In the genomic region with DNA sequence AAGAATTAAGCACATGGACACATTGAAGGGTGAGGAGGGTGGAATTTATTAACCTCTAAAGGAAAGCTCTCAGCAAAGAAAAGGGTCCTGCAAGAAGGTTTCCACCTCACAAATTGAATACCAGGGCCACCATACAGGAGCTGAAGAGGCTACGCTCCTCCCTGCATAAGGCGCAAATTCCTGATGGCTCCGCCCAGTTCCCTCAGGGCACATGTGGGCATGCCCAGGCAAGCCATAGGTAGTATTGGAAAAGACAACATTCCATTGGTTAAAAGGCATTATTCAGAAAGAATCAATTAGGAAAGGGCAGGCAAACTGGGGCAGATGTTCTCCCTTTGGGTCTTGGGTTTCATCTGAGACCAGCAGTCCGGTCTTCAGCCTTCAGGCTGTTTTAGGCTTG, we compare ENCODE assay signal across 16 cellular contexts.
DNase-seq lines count a peak whose midpoint lies in the region; ATAC-seq and TF ChIP-seq lines count a peak whose summit lies in the region.
"Had no signal": no experiment of that assay in that cellular context is flagged by ENCODE, and none has a peak within 500 bp of the region (broad histone marks: within the 10 kb centered on the region; RNA-seq: fewer than 3 reads in every experiment).

No MANE protein-coding gene starts in this region.

- no peaks in the 10 kb centered on the region for H3K27me3 ChIP-seq in Caco-2 (replicated peaks; ENCODE audit: control insufficient read depth, insufficient read depth, low read length)

- no peaks in the 10 kb centered on the region for H3K27me3 Mint-ChIP-seq in Caco-2 (ENCODE audit: insufficient read depth, unreplicated experiment)
- no peaks in the 10 kb centered on the region for H3K27me3 Mint-ChIP-seq in WTC11 (ENCODE audit: low read depth)

- no peak overlapping the region for H3K4me3 ChIP-seq in Caco-2 (ENCODE audit: low read depth, low read length)

- in situ Hi-C loops in GM13977 (cut with MboI; ENCODE audit: low pct_unique_long_range_greater_than_20kb, low sequenced_read_pairs, unreplicated experiment) = no loop called here

- no peaks in the 10 kb centered on the region for H3K36me3 ChIP-seq in Caco-2 (ENCODE audit: control insufficient read depth, insufficient read depth, low read length)

- H3K4me1 ChIP-seq in Caco-2 = peaks cover 41% of the 10 kb centered on the region

- peak; percentile 85 for ATAC-seq in WTC11
- ATAC-seq in GM18858 (IDR thresholded peaks at IDR 0.05; ENCODE audit: unreplicated experiment) = no peak

- CTCF ChIA-PET in Caco-2 (lab: Charles Lee) (no interaction called here), WTC11 (lab: Charles Lee) (interaction anchor here (0.6 kb wide), 1 partner anchor 8 kb away, joined by 3 read pairs; no protein-coding TSS in a partner anchor)

- peaks cover 4% of the 10 kb centered on the region; the same call in 1 of the 2 replicates for H3K9me3 ChIP-seq in Caco-2

- BruUV-seq in Caco-2 (replicated peaks; lab: Mats Ljungman, UMichigan) = no TSS peak

- H3K9me3 Mint-ChIP-seq in Caco-2 (ENCODE audit: unreplicated experiment) (no peaks in the 10 kb centered on the region), WTC11 (peaks cover 8% of the 10 kb centered on the region)

- POLR2A ChIA-PET in Caco-2 (lab: Charles Lee) (no interaction called here), WTC11 (lab: Charles Lee) (no interaction called here)

- H3K27ac Mint-ChIP-seq in Caco-2 (ENCODE audit: unreplicated experiment) = no peak overlapping the region
- H3K27ac Mint-ChIP-seq in WTC11 = peak overlapping the region; percentile 86

- H3K4me3 Mint-ChIP-seq in Caco-2 (ENCODE audit: unreplicated experiment) (no peak overlapping the region), WTC11 (no peak overlapping the region; the same call in 1 of the 2 replicates)

- TF ChIP-seq CTCF in Caco-2 (IDR thresholded peaks at IDR 0.05; ENCODE audit: insufficient read depth in 1 of 2, low read depth in 1 of 2, low read length in 1 of 2, severe bottlenecking in 1 of 2, unreplicated experiment in 1 of 2) (no peak), WTC11 (IDR thresholded peaks at IDR 0.05) (no peak), GM13977 (IDR thresholded peaks at IDR 0.05; ENCODE audit: extremely low read depth, insufficient read depth, missing control alignments) (no peak)

- H3K36me3 Mint-ChIP-seq in Caco-2 (ENCODE audit: insufficient read depth, unreplicated experiment) (peaks cover 9% of the 10 kb centered on the region), WTC11 (peaks cover 10% of the 10 kb centered on the region)

- peak; percentile 8 for DNase-seq in NCI-H146 (lab: John Stamatoyannopoulos, UW)
- no peak for DNase-seq in NCI-H146 treated with DMSO at 0.1 percent for 48 hours (lab: John Stamatoyannopoulos, UW; ENCODE audit: unreplicated experiment)
- DNase-seq in Caco-2 = peak; percentile 39 to 52
- peak; percentile 40 for DNase-seq in WTC11 (ENCODE audit: low spot score)
- peak; percentile 30 for DNase-seq in iPS DF 4.7 (ENCODE audit: extremely low read depth, low spot score)
- no peak for DNase-seq in GM13977 (ENCODE audit: low spot score)
- no peak for DNase-seq in 8988T
- DNase-seq: C1 segment of cervical spinal cord, DMS153, EL, MM.1S, NCI-H1105, NCI-H2081 treated with DMSO at 0.1 percent for 48 hours, NCI-H226, NCI-H526 had no signal

- H3K4me1 Mint-ChIP-seq in Caco-2 (ENCODE audit: low read depth, unreplicated experiment) (peaks cover 9% of the 10 kb centered on the region), WTC11 (peaks cover 46% of the 10 kb centered on the region)

- intact Hi-C loops in Caco-2 (cut with micrococcal nuclease; ENCODE audit: unreplicated experiment) = no loop called here

TF ChIP-seq in WTC11, 78 proteins besides CTCF, POLR2A, EP300 and RAD21:
- TF ChIP-seq, protein P1, sequence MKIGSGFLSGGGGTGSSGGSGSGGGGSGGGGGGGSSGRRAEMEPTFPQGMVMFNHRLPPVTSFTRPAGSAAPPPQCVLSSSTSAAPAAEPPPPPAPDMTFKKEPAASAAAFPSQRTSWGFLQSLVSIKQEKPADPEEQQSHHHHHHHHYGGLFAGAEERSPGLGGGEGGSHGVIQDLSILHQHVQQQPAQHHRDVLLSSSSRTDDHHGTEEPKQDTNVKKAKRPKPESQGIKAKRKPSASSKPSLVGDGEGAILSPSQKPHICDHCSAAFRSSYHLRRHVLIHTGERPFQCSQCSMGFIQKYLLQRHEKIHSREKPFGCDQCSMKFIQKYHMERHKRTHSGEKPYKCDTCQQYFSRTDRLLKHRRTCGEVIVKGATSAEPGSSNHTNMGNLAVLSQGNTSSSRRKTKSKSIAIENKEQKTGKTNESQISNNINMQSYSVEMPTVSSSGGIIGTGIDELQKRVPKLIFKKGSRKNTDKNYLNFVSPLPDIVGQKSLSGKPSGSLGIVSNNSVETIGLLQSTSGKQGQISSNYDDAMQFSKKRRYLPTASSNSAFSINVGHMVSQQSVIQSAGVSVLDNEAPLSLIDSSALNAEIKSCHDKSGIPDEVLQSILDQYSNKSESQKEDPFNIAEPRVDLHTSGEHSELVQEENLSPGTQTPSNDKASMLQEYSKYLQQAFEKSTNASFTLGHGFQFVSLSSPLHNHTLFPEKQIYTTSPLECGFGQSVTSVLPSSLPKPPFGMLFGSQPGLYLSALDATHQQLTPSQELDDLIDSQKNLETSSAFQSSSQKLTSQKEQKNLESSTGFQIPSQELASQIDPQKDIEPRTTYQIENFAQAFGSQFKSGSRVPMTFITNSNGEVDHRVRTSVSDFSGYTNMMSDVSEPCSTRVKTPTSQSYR (CRISPR knock-in tag; IDR thresholded peaks at IDR 0.05) = no peak
- TF ChIP-seq, protein P2, sequence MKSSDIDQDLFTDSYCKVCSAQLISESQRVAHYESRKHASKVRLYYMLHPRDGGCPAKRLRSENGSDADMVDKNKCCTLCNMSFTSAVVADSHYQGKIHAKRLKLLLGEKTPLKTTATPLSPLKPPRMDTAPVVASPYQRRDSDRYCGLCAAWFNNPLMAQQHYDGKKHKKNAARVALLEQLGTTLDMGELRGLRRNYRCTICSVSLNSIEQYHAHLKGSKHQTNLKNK (CRISPR knock-in tag; IDR thresholded peaks at IDR 0.05) = no peak
- no peak for TF ChIP-seq MXD4 (CRISPR knock-in tag; IDR thresholded peaks at IDR 0.05; ENCODE audit: borderline replicate concordance)
- no peak for TF ChIP-seq ZNF121 (CRISPR knock-in tag; IDR thresholded peaks at IDR 0.05)
- TF ChIP-seq, protein P3, sequence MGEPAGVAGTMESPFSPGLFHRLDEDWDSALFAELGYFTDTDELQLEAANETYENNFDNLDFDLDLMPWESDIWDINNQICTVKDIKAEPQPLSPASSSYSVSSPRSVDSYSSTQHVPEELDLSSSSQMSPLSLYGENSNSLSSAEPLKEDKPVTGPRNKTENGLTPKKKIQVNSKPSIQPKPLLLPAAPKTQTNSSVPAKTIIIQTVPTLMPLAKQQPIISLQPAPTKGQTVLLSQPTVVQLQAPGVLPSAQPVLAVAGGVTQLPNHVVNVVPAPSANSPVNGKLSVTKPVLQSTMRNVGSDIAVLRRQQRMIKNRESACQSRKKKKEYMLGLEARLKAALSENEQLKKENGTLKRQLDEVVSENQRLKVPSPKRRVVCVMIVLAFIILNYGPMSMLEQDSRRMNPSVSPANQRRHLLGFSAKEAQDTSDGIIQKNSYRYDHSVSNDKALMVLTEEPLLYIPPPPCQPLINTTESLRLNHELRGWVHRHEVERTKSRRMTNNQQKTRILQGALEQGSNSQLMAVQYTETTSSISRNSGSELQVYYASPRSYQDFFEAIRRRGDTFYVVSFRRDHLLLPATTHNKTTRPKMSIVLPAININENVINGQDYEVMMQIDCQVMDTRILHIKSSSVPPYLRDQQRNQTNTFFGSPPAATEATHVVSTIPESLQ (CRISPR knock-in tag; IDR thresholded peaks at IDR 0.05) = no peak
- TF ChIP-seq NR3C1 (CRISPR knock-in tag; conservative IDR thresholded peaks at IDR 0.05; ENCODE audit: low read depth) = no peak
- TF ChIP-seq, protein P4, sequence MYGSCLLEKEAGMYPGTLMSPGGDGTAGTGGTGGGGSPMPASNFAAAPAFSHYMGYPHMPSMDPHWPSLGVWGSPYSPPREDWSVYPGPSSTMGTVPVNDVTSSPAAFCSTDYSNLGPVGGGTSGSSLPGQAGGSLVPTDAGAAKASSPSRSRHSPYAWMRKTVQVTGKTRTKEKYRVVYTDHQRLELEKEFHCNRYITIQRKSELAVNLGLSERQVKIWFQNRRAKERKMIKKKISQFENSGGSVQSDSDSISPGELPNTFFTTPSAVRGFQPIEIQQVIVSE (CRISPR knock-in tag; IDR thresholded peaks at IDR 0.05; ENCODE audit: borderline replicate concordance) = no peak
TF ChIP-seq in WTC11: peak in this region for 0.

Comparison
In these comparisons a context has a peak if more than half of its experiments do, and no peak if none do; other contexts are left out.
1. DNase-seq: peak in NCI-H146 (single experiment), Caco-2 (2 of 2), WTC11 (single experiment) and iPS DF 4.7 (single experiment); none in NCI-H146 treated with DMSO at 0.1 percent for 48 hours (single experiment), GM13977 (single experiment) and 8988T (single experiment).